ENCODE assay signal across 17 cellular contexts in genomic region chr2:21036708-21037670, GRCh38. TPM values are rescaled to one million over a fixed set of nuclear protein-coding genes. Genes with fewer than 3 reads are reported as not detected.
DNase-seq lines count a peak whose midpoint lies in the region; ATAC-seq and TF ChIP-seq lines count a peak whose summit lies in the region.
"Had no signal": no experiment of that assay in that cellular context is flagged by ENCODE, and none has a peak within 500 bp of the region (broad histone marks: within the 10 kb centered on the region; RNA-seq: fewer than 3 reads in every experiment).

No MANE protein-coding gene starts in this region.

- no peaks in the 10 kb centered on the region for H3K79me1 ChIP-seq in neuronal stem cell (ENCODE audit: low read depth, low read length)

- H3K27ac ChIP-seq in left ventricle myocardium inferior (replicated peaks) (peak overlapping the region; percentile 83), gastroesophageal sphincter (peak overlapping the region in 3 of 4 donors; percentile 60 to 85 (median 82)), neuronal stem cell (replicated peaks; ENCODE audit: low read length) (no peak overlapping the region), dorsolateral prefrontal cortex (no peak overlapping the region)
- H3K27ac ChIP-seq: BLaER1, GM23248 had no signal

- no peak overlapping the region for H3K14ac ChIP-seq in neuronal stem cell (ENCODE audit: low read length)

- ATAC-seq in Right ventricle myocardium superior (ENCODE audit: poor library complexity) (no peak), gastroesophageal sphincter (no peak), HG03457 (IDR thresholded peaks at IDR 0.05; ENCODE audit: unreplicated experiment) (no peak)
- ATAC-seq: HCT116 had no signal

- no TSS peak for BruUV-seq in Calu3 (replicated peaks; lab: Mats Ljungman, UMichigan)

- TF ChIP-seq CTCF in left ventricle myocardium inferior (IDR thresholded peaks at IDR 0.05; ENCODE audit: borderline replicate concordance) (no peak), gastroesophageal sphincter (IDR thresholded peaks at IDR 0.05) (no peak), Calu3 (IDR thresholded peaks at IDR 0.05; ENCODE audit: unreplicated experiment) (no peak), dorsolateral prefrontal cortex (IDR thresholded peaks at IDR 0.05 in 54 of 56, conservative IDR thresholded peaks at IDR 0.05 in 2 of 56; ENCODE audit: low read depth in 1 of 56, partially characterized antibody in 56 of 56) (no peak)

- no peak overlapping the region for H4K91ac ChIP-seq in neuronal stem cell (ENCODE audit: low read depth, low read length, poor library complexity)

- no peak for DNase-seq in left ventricle myocardium inferior
- no peak for DNase-seq in Right ventricle myocardium superior
- DNase-seq in neuronal stem cell (ENCODE audit: low spot score) = no peak
- no peak for DNase-seq in Calu3
- DNase-seq in dorsolateral prefrontal cortex = no peak
- DNase-seq: 8988T; AML-193; Caco-2; CD8-positive, alpha-beta memory T cell; DMS53; GF-D8; GM23248 had no signal

- intact Hi-C loops in left ventricle myocardium inferior (cut with micrococcal nuclease) (no loop called here), Right ventricle myocardium superior (cut with DNase I) (no loop called here), Calu3 (cut with micrococcal nuclease; ENCODE audit: unreplicated experiment) (no loop called here), dorsolateral prefrontal cortex (cut with DNase I) (no loop called here)

- H4K8ac ChIP-seq in neuronal stem cell (ENCODE audit: low read depth, low read length) = no peak overlapping the region

- H3K27ac Mint-ChIP-seq in Calu3 (ENCODE audit: unreplicated experiment) = no peak overlapping the region
- H3K27ac Mint-ChIP-seq: CD8-positive, alpha-beta memory T cell had no signal

- H3K27me3 ChIP-seq in left ventricle myocardium inferior (ENCODE audit: low read depth) (peaks cover 5% of the 10 kb centered on the region), gastroesophageal sphincter (no peaks in the 10 kb centered on the region), neuronal stem cell (ENCODE audit: control insufficient read depth in 3 of 3, insufficient read depth in 3 of 3, low read depth in 1 of 3, low read length in 3 of 3) (peaks cover 0 to 4% (median 0%) of the 10 kb centered on the region in 3 experiments), dorsolateral prefrontal cortex (peaks cover 0 to 3% (median 0%) of the 10 kb centered on the region in 45 donors)
- H3K27me3 ChIP-seq: BLaER1 had no signal

- H3K4ac ChIP-seq in neuronal stem cell (ENCODE audit: low read length) = no peak overlapping the region

- peak overlapping the region; percentile 21 for H3K18ac ChIP-seq in neuronal stem cell (ENCODE audit: low read length)

- TF ChIP-seq EP300 in gastroesophageal sphincter (IDR thresholded peaks at IDR 0.05) = no peak

- H3K36me3 ChIP-seq in left ventricle myocardium inferior (peaks cover 12% of the 10 kb centered on the region), gastroesophageal sphincter (no peaks in the 10 kb centered on the region), neuronal stem cell (replicated peaks in 1 of 2; ENCODE audit: control insufficient read depth in 2 of 2, insufficient read depth in 2 of 2, low read length in 2 of 2) (no peaks in the 10 kb centered on the region)
- H3K36me3 ChIP-seq: BLaER1 had no signal

- H3K9ac ChIP-seq in neuronal stem cell (ENCODE audit: low read depth, low read length, poor library complexity) = no peak overlapping the region
- H3K9ac ChIP-seq: BLaER1, GM23248 had no signal

- H2AK5ac ChIP-seq in neuronal stem cell (ENCODE audit: low read depth, low read length) = no peak overlapping the region

- H3K4me2 ChIP-seq in neuronal stem cell (ENCODE audit: insufficient read depth, low read length, poor library complexity, severe bottlenecking) = no peak overlapping the region
- H3K4me2 ChIP-seq: BLaER1 had no signal

- H3K9me3 ChIP-seq in left ventricle myocardium inferior (replicated peaks) (no peaks in the 10 kb centered on the region), gastroesophageal sphincter (no peaks in the 10 kb centered on the region), neuronal stem cell (replicated peaks in 1 of 2; ENCODE audit: control insufficient read depth in 2 of 2, insufficient read depth in 1 of 2, low read depth in 1 of 2, low read length in 2 of 2) (no peaks in the 10 kb centered on the region)
- H3K9me3 ChIP-seq: BLaER1, Caco-2 had no signal

- H3K4me1 ChIP-seq in left ventricle myocardium inferior (peaks cover 30% of the 10 kb centered on the region), gastroesophageal sphincter (peaks cover 2 to 41% (median 6%) of the 10 kb centered on the region in 3 donors), neuronal stem cell (ENCODE audit: control insufficient read depth in 2 of 2, insufficient read depth in 1 of 2, low read depth in 1 of 2, low read length in 2 of 2) (no peaks in the 10 kb centered on the region)
- H3K4me1 ChIP-seq: BLaER1, Caco-2 had no signal

- H2BK120ac ChIP-seq in neuronal stem cell (ENCODE audit: low read depth, low read length) = no peak overlapping the region

- H3K4me1 Mint-ChIP-seq in Calu3 (ENCODE audit: low read depth, unreplicated experiment) = no peaks in the 10 kb centered on the region
- H3K4me1 Mint-ChIP-seq: CD8-positive, alpha-beta memory T cell had no signal

- no peak overlapping the region for H2BK12ac ChIP-seq in neuronal stem cell (ENCODE audit: low read length)

- H3K23ac ChIP-seq in neuronal stem cell (ENCODE audit: low read depth, low read length, poor library complexity) = no peak overlapping the region

- H3K36me3 Mint-ChIP-seq in Calu3 (ENCODE audit: insufficient read depth, unreplicated experiment) = no peaks in the 10 kb centered on the region
- H3K36me3 Mint-ChIP-seq: CD8-positive, alpha-beta memory T cell had no signal

- H2AFZ ChIP-seq in neuronal stem cell (ENCODE audit: low read length) = no peak overlapping the region
- H2AFZ ChIP-seq: GM23248 had no signal

- H3K4me3 ChIP-seq in left ventricle myocardium inferior (no peak overlapping the region), gastroesophageal sphincter (no peak overlapping the region), neuronal stem cell (ENCODE audit: low read length in 2 of 2) (no peak overlapping the region), dorsolateral prefrontal cortex (no peak overlapping the region)
- H3K4me3 ChIP-seq: BLaER1, GM23248 had no signal

- no peak for TF ChIP-seq POLR2A in gastroesophageal sphincter (IDR thresholded peaks at IDR 0.05)

- H2BK5ac ChIP-seq in neuronal stem cell (ENCODE audit: low read length) = no peak overlapping the region

- H3K4me3 Mint-ChIP-seq in Calu3 (ENCODE audit: low read depth, unreplicated experiment) = no peak overlapping the region
- H3K4me3 Mint-ChIP-seq: CD8-positive, alpha-beta memory T cell had no signal

- peaks cover 96% of the 10 kb centered on the region for H3K27me3 Mint-ChIP-seq in Calu3 (ENCODE audit: unreplicated experiment)

- CTCF ChIA-PET in Calu3 (lab: Charles Lee) = interaction anchor here (0.6 kb wide), 1 partner anchor 626 kb away, joined by 3 read pairs; no protein-coding TSS in a partner anchor

- 94 to 97% methylated on average over 8 to 10 of the region's 15 CpGs for WGBS in gastroesophageal sphincter (ENCODE audit: low coverage in 1 of 2), 2 donors
- WGBS in neuronal stem cell (ENCODE audit: extremely low coverage in 2 of 2, insufficient read length in 2 of 2, insufficient replicate concordance in 1 of 2), 2 donors = no CpG with 5 or more reads among the region's 15 CpGs

- peaks cover 2% of the 10 kb centered on the region for H3K9me3 Mint-ChIP-seq in Calu3 (ENCODE audit: low read depth, unreplicated experiment)

- no peak overlapping the region for H2BK15ac ChIP-seq in neuronal stem cell (ENCODE audit: low read length)

RNA-seq across cellular contexts. Expression of gene APOB, which starts 6.9 kb away (rescaled TPM):
- total RNA-seq in left ventricle myocardium inferior (9.1 TPM), Right ventricle myocardium superior (8.5 TPM), gastroesophageal sphincter (1 to 10 TPM; 1.2 to 7.8 (median 2.8) TPM), Calu3 (2022) (0.05 TPM in 2 replicates), dorsolateral prefrontal cortex (under 1 TPM; 0.10 to 0.83 (median 0.34) TPM)
- 0.01 TPM for polyA plus RNA-seq in neuronal stem cell (2013, experiment 1 of 2)
- 0.03 TPM for polyA plus RNA-seq in neuronal stem cell (2013, experiment 2 of 2)
- total RNA-seq: CD8-positive, alpha-beta memory T cell; GM23248; HT-29 had no signal
- polyA plus RNA-seq: CD8-positive, alpha-beta memory T cell; GM23248 had no signal

Comparison
In these comparisons a context has a peak if more than half of its experiments do, and no peak if none do; other contexts are left out.
1. H3K27ac ChIP-seq: peak in left ventricle myocardium inferior (single experiment) and gastroesophageal sphincter (3 of 4); none in neuronal stem cell (single experiment) and dorsolateral prefrontal cortex (0 of 59).